In genomic region chr5:125103459-125103858, GRCh38 we compare ENCODE assay signal across 20 cellular contexts.
DNase-seq lines count a peak whose midpoint lies in the region; ATAC-seq, FAIRE-seq and TF ChIP-seq lines count a peak whose summit lies in the region.
"Had no signal": no experiment of that assay in that cellular context is flagged by ENCODE, and none has a peak within 500 bp of the region (broad histone marks: within the 10 kb centered on the region; RNA-seq: fewer than 3 reads in every experiment).

No MANE protein-coding gene starts in this region.

- H3K9me3 ChIP-seq in H1 (ENCODE audit: insufficient read depth in 2 of 2, low read depth in 1 of 2, low read length in 1 of 2) (no peaks in the 10 kb centered on the region), lung (ENCODE audit: control insufficient read depth in 2 of 2, insufficient read depth in 1 of 2, low read length in 1 of 2) (no peaks in the 10 kb centered on the region), endodermal cell (ENCODE audit: control insufficient read depth, low read length) (no peaks in the 10 kb centered on the region)
- H3K9me3 ChIP-seq: BLaER1, HAP-1, Peyer's patch had no signal

- no peaks in the 10 kb centered on the region for H3K79me1 ChIP-seq in H1 (ENCODE audit: low read depth, low read length)

- no peak overlapping the region for H4K91ac ChIP-seq in H1 (replicated peaks; ENCODE audit: insufficient read length, low read length)

- POLR2A ChIA-PET in H1 (lab: Charles Lee; ENCODE audit: partially characterized antibody), result no interaction called here

- H2BK120ac ChIP-seq in H1 (replicated peaks; ENCODE audit: low read depth, low read length), result no peak overlapping the region

- no peak for TF ChIP-seq EP300 in H1 (IDR thresholded peaks at IDR 0.05; ENCODE audit: borderline replicate concordance in 1 of 2, low read depth in 2 of 2, low read length in 2 of 2)

- H4K5ac ChIP-seq in H1 (ENCODE audit: insufficient read length, low read depth, low read length), result no peak overlapping the region

- H3K27ac ChIP-seq in H1 (ENCODE audit: low read depth, low read length) (no peak overlapping the region), lung (ENCODE audit: low read depth in 1 of 2, low read length in 1 of 2) (no peak overlapping the region), endodermal cell (ENCODE audit: low read depth, low read length) (no peak overlapping the region)
- H3K27ac ChIP-seq: BLaER1, Peyer's patch, SK-N-MC had no signal

- H3K18ac ChIP-seq in H1 (ENCODE audit: extremely low read depth, low read length), result no peak overlapping the region

- no peak for DNase-seq in GM18507 (ENCODE audit: extremely low spot score, insufficient read length, low read depth)
- DNase-seq in NCI-H69 (lab: John Stamatoyannopoulos, UW), result peak; percentile 17
- DNase-seq in H1 (ENCODE audit: low read depth in 1 of 2, low spot score in 2 of 2), result no peak
- DNase-seq in lung (ENCODE audit: low spot score), result no peak
- no peak for DNase-seq in cerebellar cortex (ENCODE audit: low spot score)
- no peak for DNase-seq in endodermal cell
- DNase-seq in SHP77 (lab: John Stamatoyannopoulos, UW), result no peak
- DNase-seq: CD4-positive, CD25-positive, alpha-beta regulatory T cell; NCI-H1105; NCI-H1436 treated with DMSO at 0.1 percent for 48 hours; NCI-H187 treated with DMSO at 0.1 percent for 48 hours; NCI-H524; OCI-M1; Peyer's patch; SIG-M5 had no signal

- CTCF ChIA-PET in H1 (lab: Charles Lee; ENCODE audit: partially characterized antibody), result no interaction called here

- no peaks in the 10 kb centered on the region for H3K79me2 ChIP-seq in H1 (ENCODE audit: control insufficient read depth in 1 of 2, insufficient read depth in 2 of 2, low read length in 2 of 2)

- no peak overlapping the region for H3K4me3 ChIP-seq in H1 (ENCODE audit: extremely low read depth in 1 of 4, insufficient read depth in 2 of 4, low read depth in 3 of 4, low read length in 4 of 4)
- no peak overlapping the region for H3K4me3 ChIP-seq in lung
- no peak overlapping the region for H3K4me3 ChIP-seq in endodermal cell (ENCODE audit: low read length)
- H3K4me3 ChIP-seq: BLaER1, GM23338, HAP-1, Peyer's patch, SK-N-MC had no signal

- no peak overlapping the region for H2BK15ac ChIP-seq in H1 (ENCODE audit: low read length)

- FAIRE-seq in GM18507 (lab: Jason Lieb, UNC) (peak; percentile 46), H1 (lab: Jason Lieb, UNC) (peak; percentile 55)

- H3K36me3 Mint-ChIP-seq in endodermal cell (ENCODE audit: low read depth), result no peaks in the 10 kb centered on the region
- H3K36me3 Mint-ChIP-seq: CD4-positive, CD25-positive, alpha-beta regulatory T cell had no signal

- no peaks in the 10 kb centered on the region for H3K27me3 ChIP-seq in H1 (replicated peaks in 1 of 4; ENCODE audit: control insufficient read depth in 3 of 4, extremely low read depth in 1 of 4, insufficient read depth in 3 of 4, low read length in 3 of 4)
- no peaks in the 10 kb centered on the region for H3K27me3 ChIP-seq in lung (ENCODE audit: control insufficient read depth, insufficient read depth)
- H3K27me3 ChIP-seq in endodermal cell (ENCODE audit: control insufficient read depth, insufficient read depth, low read length, poor library complexity, severe bottlenecking), result no peaks in the 10 kb centered on the region
- H3K27me3 ChIP-seq: BLaER1, Peyer's patch had no signal

- no peak overlapping the region for H3K23ac ChIP-seq in H1 (ENCODE audit: insufficient read length)

- no peaks in the 10 kb centered on the region for H3K23me2 ChIP-seq in H1 (ENCODE audit: low read depth, low read length)

- H3K4ac ChIP-seq in H1 (replicated peaks; ENCODE audit: insufficient read length, low read depth, low read length), result no peak overlapping the region

- no peak for TF ChIP-seq POLR2A in H1 (IDR thresholded peaks at IDR 0.05; ENCODE audit: control extremely low read depth in 1 of 2, low read depth in 2 of 2, low read length in 2 of 2)

- H3K4me2 ChIP-seq in H1 (ENCODE audit: insufficient read depth in 1 of 2, low read depth in 2 of 2, low read length in 2 of 2), result no peak overlapping the region
- H3K4me2 ChIP-seq: BLaER1, GM23338 had no signal

- H3K36me3 ChIP-seq in H1 (ENCODE audit: control insufficient read depth in 2 of 4, insufficient read depth in 4 of 4, low read length in 3 of 4) (no peaks in the 10 kb centered on the region; a peak in 3 of 8 replicates), lung (ENCODE audit: control insufficient read depth in 2 of 2, insufficient read depth in 2 of 2, low read length in 2 of 2) (no peaks in the 10 kb centered on the region), endodermal cell (ENCODE audit: control insufficient read depth, insufficient read depth, low read length) (no peaks in the 10 kb centered on the region)
- H3K36me3 ChIP-seq: BLaER1, HAP-1, Peyer's patch had no signal

- no peaks in the 10 kb centered on the region for H3K9me3 Mint-ChIP-seq in endodermal cell
- H3K9me3 Mint-ChIP-seq: GM23338 had no signal

- peaks cover 0 to 3% (median 0%) of the 10 kb centered on the region in 4 experiments; a peak in 1 of 7 replicates for H3K4me1 ChIP-seq in H1 (replicated peaks in 1 of 4; ENCODE audit: control insufficient read depth in 3 of 4, insufficient read depth in 4 of 4, low read length in 3 of 4)
- no peaks in the 10 kb centered on the region for H3K4me1 ChIP-seq in lung (ENCODE audit: control insufficient read depth in 2 of 2, insufficient read depth in 2 of 2, low read length in 2 of 2)
- no peaks in the 10 kb centered on the region for H3K4me1 ChIP-seq in endodermal cell (ENCODE audit: control insufficient read depth, insufficient read depth, low read length)
- H3K4me1 ChIP-seq: HAP-1, Peyer's patch had no signal

- TF ChIP-seq CTCF in H1 (IDR thresholded peaks at IDR 0.05; ENCODE audit: control extremely low read depth in 1 of 3, insufficient read depth in 1 of 3, low read depth in 1 of 3, low read length in 3 of 3), result no peak
- no peak for TF ChIP-seq CTCF in lung (IDR thresholded peaks at IDR 0.05; ENCODE audit: control extremely low read depth, extremely low read depth)
- no peak for TF ChIP-seq CTCF in endodermal cell (conservative IDR thresholded peaks at IDR 0.05)

- H2BK20ac ChIP-seq in H1 (ENCODE audit: low read length), result no peak overlapping the region

- no peak overlapping the region for H2AK5ac ChIP-seq in H1 (ENCODE audit: low read depth, low read length)

- no peak overlapping the region for H3K9ac ChIP-seq in H1 (replicated peaks in 1 of 4; ENCODE audit: extremely low read depth in 1 of 4, low read depth in 3 of 4, low read length in 3 of 4)
- H3K9ac ChIP-seq in endodermal cell (ENCODE audit: extremely low read depth, low read length, poor library complexity, severe bottlenecking), result no peak overlapping the region
- H3K9ac ChIP-seq: BLaER1 had no signal

- H2BK12ac ChIP-seq in H1 (ENCODE audit: low read depth, low read length), result no peak overlapping the region

- no peak for TF ChIP-seq RAD21 in H1 (IDR thresholded peaks at IDR 0.05 in 1 of 2, conservative IDR thresholded peaks at IDR 0.05 in 1 of 2; ENCODE audit: low read depth in 2 of 2, low read length in 2 of 2)

- H4K8ac ChIP-seq in H1 (ENCODE audit: extremely low read depth, insufficient read depth, low read length), result no peak overlapping the region

- H3K4me3 Mint-ChIP-seq in endodermal cell, result no peak overlapping the region
- H3K4me3 Mint-ChIP-seq: CD4-positive, CD25-positive, alpha-beta regulatory T cell; GM23338 had no signal

- no peak overlapping the region for H2BK5ac ChIP-seq in H1 (ENCODE audit: low read depth, low read length)

- H3K56ac ChIP-seq in H1 (replicated peaks; ENCODE audit: insufficient read length, low read depth, low read length), result no peak overlapping the region

- H3K27ac Mint-ChIP-seq in endodermal cell, result no peak overlapping the region
- H3K27ac Mint-ChIP-seq: CD4-positive, CD25-positive, alpha-beta regulatory T cell; GM23338 had no signal

- H2AFZ ChIP-seq in H1 (ENCODE audit: low read length), result no peak overlapping the region
- H2AFZ ChIP-seq: GM23338 had no signal

- no peak overlapping the region for H3K14ac ChIP-seq in H1 (ENCODE audit: insufficient read length)

- H3K4me1 Mint-ChIP-seq in endodermal cell, result no peaks in the 10 kb centered on the region
- H3K4me1 Mint-ChIP-seq: CD4-positive, CD25-positive, alpha-beta regulatory T cell; GM23338 had no signal

- WGBS in H1 (ENCODE audit: extremely low coverage in 1 of 2, insufficient coverage in 1 of 2, insufficient read length in 1 of 2, insufficient replicate concordance in 2 of 2, low coverage in 1 of 2, low lambda C conversion rate in 2 of 2, missing lambda C conversion rate in 1 of 2), 2 experiments, result 97% methylated on average over 1 of the region's 1 CpG; no CpG with 5 or more reads in 1 of the 2 experiments
- 71 to 85% methylated on average over 1 of the region's 1 CpG for WGBS in lung, 2 donors
- 100% methylated on average over 1 of the region's 1 CpG for WGBS in endodermal cell (ENCODE audit: insufficient coverage in 1 of 2, insufficient read length in 1 of 2), 2 experiments

- H3K27me3 Mint-ChIP-seq in endodermal cell (ENCODE audit: insufficient read depth), result no peaks in the 10 kb centered on the region
- H3K27me3 Mint-ChIP-seq: CD4-positive, CD25-positive, alpha-beta regulatory T cell had no signal

- ATAC-seq in lung (ENCODE audit: insufficient read depth, low FRiP score) (peak; percentile 19), HG03175 (IDR thresholded peaks at IDR 0.05; ENCODE audit: unreplicated experiment) (no peak)
- ATAC-seq: GM23338 had no signal

- H4K20me1 ChIP-seq in H1 (replicated peaks in 1 of 2; ENCODE audit: control insufficient read depth in 1 of 2, insufficient read depth in 2 of 2, low read length in 2 of 2), result no peaks in the 10 kb centered on the region
- H4K20me1 ChIP-seq: BLaER1 had no signal

TF ChIP-seq in H1, 55 proteins besides CTCF, POLR2A, EP300 and RAD21 (continues in another document):
- no peak for TF ChIP-seq KDM4A (IDR thresholded peaks at IDR 0.05; ENCODE audit: low read depth, low read length, severe bottlenecking)
- TF ChIP-seq ATF2 (IDR thresholded peaks at IDR 0.05; ENCODE audit: low read length), result no peak
- TF ChIP-seq CBX8 (IDR thresholded peaks at IDR 0.05; ENCODE audit: borderline replicate concordance, low read depth, low read length), result no peak
- TF ChIP-seq ZNF274 (IDR thresholded peaks at IDR 0.05; ENCODE audit: borderline replicate concordance, extremely low read depth, low read length), result no peak
- TF ChIP-seq SRF (IDR thresholded peaks at IDR 0.05; ENCODE audit: low read depth, low read length), result no peak
- TF ChIP-seq CTBP2 (IDR thresholded peaks at IDR 0.05; ENCODE audit: borderline replicate concordance, insufficient read depth, insufficient read length, low read length), result no peak
